8 cellular contexts compared by ENCODE assay signal in the genomic region with DNA sequence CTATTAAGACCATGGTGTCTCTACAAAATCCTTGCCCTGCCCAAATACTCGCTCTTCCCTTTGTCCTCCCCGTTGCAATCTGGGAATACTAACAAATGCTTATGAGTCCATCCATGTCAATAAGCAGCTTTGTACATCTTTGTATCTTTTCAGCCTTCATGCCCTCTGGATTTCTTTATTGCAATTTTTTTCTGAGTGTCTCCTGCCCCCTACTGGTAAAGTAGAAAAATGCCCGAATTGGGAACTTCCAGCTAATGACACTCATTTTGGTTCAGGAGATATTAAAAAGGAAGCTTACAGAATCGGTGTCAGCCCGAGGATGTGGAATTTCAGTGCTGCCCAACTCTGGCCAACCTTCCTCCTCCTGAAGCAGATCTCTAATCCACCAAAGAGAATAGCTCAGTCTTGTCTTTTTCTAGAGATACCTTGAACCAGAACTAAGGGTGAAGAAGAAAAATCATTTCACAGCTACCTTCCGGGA. TPM values are rescaled to one million over a fixed set of nuclear protein-coding genes. Genes with fewer than 3 reads are reported as not detected.
DNase-seq lines count a peak whose midpoint lies in the region; ATAC-seq and TF ChIP-seq lines count a peak whose summit lies in the region.

No MANE protein-coding gene starts in this region.

- peak overlapping the region in 1 of 8 donors; percentile 35 for H3K4me3 Mint-ChIP-seq in CD4-positive, alpha-beta memory T cell

- H3K27me3 ChIP-seq in CD4-positive, alpha-beta memory T cell (ENCODE audit: insufficient read depth, low read length) = no peaks in the 10 kb centered on the region
- H3K27me3 ChIP-seq in body of pancreas (no peaks in the 10 kb centered on the region), transverse colon (no peaks in the 10 kb centered on the region)

- no peaks in the 10 kb centered on the region for H3K9me3 ChIP-seq in CD4-positive, alpha-beta memory T cell (ENCODE audit: control insufficient read depth in 1 of 2, low read length in 2 of 2)
- H3K9me3 ChIP-seq in body of pancreas = no peaks in the 10 kb centered on the region
- H3K9me3 ChIP-seq in transverse colon = no peaks in the 10 kb centered on the region

- peak overlapping the region; percentile 19 for H3K27ac ChIP-seq in CD4-positive, alpha-beta memory T cell (ENCODE audit: low read depth, low read length)
- no peak overlapping the region for H3K27ac ChIP-seq in body of pancreas
- no peak overlapping the region for H3K27ac ChIP-seq in transverse colon

- peaks cover 39% of the 10 kb centered on the region for H3K4me1 ChIP-seq in CD4-positive, alpha-beta memory T cell (ENCODE audit: insufficient read depth, low read length)
- H3K4me1 ChIP-seq in body of pancreas = peaks cover 17% of the 10 kb centered on the region
- peaks cover 6 to 10% (median 7%) of the 10 kb centered on the region in 4 donors for H3K4me1 ChIP-seq in transverse colon

- no peak overlapping the region for H3K4me3 ChIP-seq in CD4-positive, alpha-beta memory T cell (ENCODE audit: low read length in 2 of 2)
- H3K4me3 ChIP-seq in body of pancreas = no peak overlapping the region
- no peak overlapping the region for H3K4me3 ChIP-seq in transverse colon

- peaks cover 20 to 60% (median 41%) of the 10 kb centered on the region in 4 donors for H3K4me1 Mint-ChIP-seq in CD4-positive, alpha-beta memory T cell

- TF ChIP-seq EP300 in transverse colon (IDR thresholded peaks at IDR 0.05; ENCODE audit: low read depth) = no peak

- no peaks in the 10 kb centered on the region for H3K27me3 Mint-ChIP-seq in CD4-positive, alpha-beta memory T cell

- H3K36me3 ChIP-seq in CD4-positive, alpha-beta memory T cell (ENCODE audit: insufficient read depth, low read length) = peaks cover 75% of the 10 kb centered on the region
- H3K36me3 ChIP-seq in body of pancreas (replicated peaks in 1 of 2; ENCODE audit: insufficient read depth in 1 of 2, low read depth in 2 of 2) (peaks cover 0 to 22% of the 10 kb centered on the region in 2 donors), transverse colon (peaks cover 0 to 26% (median 9%) of the 10 kb centered on the region in 4 donors)

- H3K27ac Mint-ChIP-seq in CD4-positive, alpha-beta memory T cell = peak overlapping the region; percentile 4 to 87 (median 71)

- TF ChIP-seq POLR2A in body of pancreas (IDR thresholded peaks at IDR 0.05) = no peak
- no peak for TF ChIP-seq POLR2A in transverse colon (IDR thresholded peaks at IDR 0.05)
- TF ChIP-seq POLR2A in GM18505 (IDR thresholded peaks at IDR 0.05; ENCODE audit: borderline replicate concordance, extremely low read depth, insufficient read depth, insufficient read length) = no peak

- POLR2A ChIA-PET in CD4-positive, alpha-beta memory T cell (lab: Charles Lee; ENCODE audit: partially characterized antibody) = interaction anchor here (0.6 to 27.1 kb wide), 10 partner anchors 9 to 82 kb away, joined by 3 to 683 read pairs (median 9); partner anchors contain the start of gene SH2B3

- peaks cover 0 to 2% (median 0%) of the 10 kb centered on the region in 8 donors for H3K9me3 Mint-ChIP-seq in CD4-positive, alpha-beta memory T cell

- DNase-seq in CD4-positive, alpha-beta memory T cell = peak; percentile 45 to 77 (median 76)
- DNase-seq in HCEC 1CT = peak; percentile 68
- DNase-seq in NCI-H82 treated with DMSO at 0.1 percent for 48 hours (lab: John Stamatoyannopoulos, UW; ENCODE audit: unreplicated experiment) = peak; percentile 35
- DNase-seq in body of pancreas = peak in 1 of 4 donors; percentile 8
- DNase-seq in kidney tubule cell (ENCODE audit: low spot score) = peak; percentile 68
- no peak for DNase-seq in transverse colon

- in situ Hi-C loops in transverse colon (cut with MboI; ENCODE audit: low pct_ligation_motif_present in 1 of 4, low pct_unique_long_range_greater_than_20kb in 1 of 4, low sequenced_read_pairs in 3 of 4) = loop anchor here in 2 of 4 donors (5.0 kb wide), 1 partner anchor 54 kb away; no protein-coding TSS in a partner anchor

- intact Hi-C loops in CD4-positive, alpha-beta memory T cell (cut with micrococcal nuclease) = loop anchor here (1.0 to 10.0 kb wide), 5 partner anchors 17 to 223 kb away; no protein-coding TSS in a partner anchor
- intact Hi-C loops in body of pancreas (cut with DNase I) (loop anchor here (5.0 kb wide), 1 partner anchor 54 kb away; no protein-coding TSS in a partner anchor), transverse colon (cut with DNase I; ENCODE audit: low total_unique reads) (loop anchor here (2.0 kb wide), 1 partner anchor 57 kb away; no protein-coding TSS in a partner anchor)

- ATAC-seq in body of pancreas (peak; percentile 41), GM21717 (IDR thresholded peaks at IDR 0.05; ENCODE audit: unreplicated experiment) (no peak), GM18505 (IDR thresholded peaks at IDR 0.05; ENCODE audit: unreplicated experiment) (no peak)

- 23 to 24% methylated on average over 6 of the region's 6 CpGs for WGBS in body of pancreas, 2 donors
- 30 to 62% methylated on average over 3 to 6 of the region's 6 CpGs for WGBS in transverse colon (ENCODE audit: low coverage in 1 of 2), 2 donors

- TF ChIP-seq CTCF in body of pancreas (IDR thresholded peaks at IDR 0.05) (peak; percentile 58 to 87 (median 80)), transverse colon (IDR thresholded peaks at IDR 0.05) (peak; percentile 78 to 90 (median 81))

- CTCF ChIA-PET in CD4-positive, alpha-beta memory T cell (lab: Charles Lee; ENCODE audit: partially characterized antibody) = interaction anchor here (0.9 to 22.4 kb wide), 27 partner anchors 9 to 230 kb away, joined by 3 to 1282 read pairs (median 8); partner anchors contain the start of genes PHETA1 and SH2B3

- H3K36me3 Mint-ChIP-seq in CD4-positive, alpha-beta memory T cell = peaks cover 39 to 68% of the 10 kb centered on the region in 2 donors

RNA-seq across cellular contexts. Expression of gene SH2B3, which starts 46.0 kb away (rescaled TPM):
- total RNA-seq in CD4-positive, alpha-beta memory T cell = 10 to 100 TPM; 25.3 to 28.2 TPM
- polyA plus RNA-seq in CD4-positive, alpha-beta memory T cell = 10 to 100 TPM in 1 of 2 donors, 1 to 10 TPM in 1; 4.2 to 14.2 TPM
- 10 to 100 TPM; 23.1 to 41.9 TPM for total RNA-seq in body of pancreas
- total RNA-seq in transverse colon = 10 to 100 TPM; 22.3 to 99.1 (median 43.6) TPM
